14 cellular contexts compared by ENCODE assay signal in the genomic region with DNA sequence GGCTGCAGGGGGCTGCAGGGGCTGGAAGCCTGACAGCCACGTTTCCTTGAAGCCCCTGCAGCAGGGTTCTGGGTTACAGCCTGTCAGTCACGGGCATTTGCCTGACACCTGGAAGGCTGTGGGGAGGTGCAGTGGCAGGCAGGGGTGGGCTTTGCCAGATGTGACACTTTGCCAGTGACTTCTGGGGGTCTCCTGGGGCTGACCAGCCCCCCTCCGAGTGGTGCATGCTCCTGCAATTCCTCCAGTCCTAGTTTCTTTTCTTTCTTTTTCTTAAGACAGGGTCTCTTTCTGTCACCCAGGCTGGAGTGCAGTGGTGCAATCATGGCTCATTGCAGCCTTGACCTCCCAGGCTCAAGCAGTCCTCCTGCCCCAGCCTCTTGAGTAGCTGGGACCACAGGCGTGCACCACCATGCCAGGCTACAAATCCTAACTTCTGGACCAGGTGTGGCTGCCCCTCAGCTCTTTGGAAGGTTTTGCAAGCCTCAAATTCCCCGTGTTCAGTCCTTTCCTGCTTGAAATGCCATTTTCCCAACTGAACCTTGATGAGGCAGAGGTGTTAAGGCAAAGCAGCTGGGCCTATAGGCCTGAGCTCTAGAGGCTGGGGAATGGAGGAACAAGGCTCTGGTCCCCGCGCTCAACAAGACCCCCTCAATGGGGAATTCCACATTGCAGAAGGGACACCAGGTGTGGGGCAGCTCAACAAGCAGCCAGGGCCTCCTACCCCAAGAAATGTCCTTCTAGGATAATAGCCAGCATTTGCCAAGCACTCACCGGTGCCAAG. TPM values are rescaled to one million over a fixed set of nuclear protein-coding genes. Genes with fewer than 3 reads are reported as not detected.
DNase-seq lines count a peak whose midpoint lies in the region; ATAC-seq and TF ChIP-seq lines count a peak whose summit lies in the region.
"Had no signal": no experiment of that assay in that cellular context is flagged by ENCODE, and none has a peak within 500 bp of the region (broad histone marks: within the 10 kb centered on the region; RNA-seq: fewer than 3 reads in every experiment).

No MANE protein-coding gene starts in this region.

- no peaks in the 10 kb centered on the region for H3K9me3 Mint-ChIP-seq in Calu3 (ENCODE audit: low read depth, unreplicated experiment)
- no peaks in the 10 kb centered on the region for H3K9me3 Mint-ChIP-seq in type B pancreatic cell
- H3K9me3 Mint-ChIP-seq: activated naive CD4-positive, alpha-beta T cell treated with anti-CD3 and anti-CD28 coated beads, Interleukin-2, amount 10 ng/mL, durations not matched to agents 7 days and 5 days had no signal

- peak overlapping the region; percentile 54 for H3K9ac ChIP-seq in Loucy (ENCODE audit: low read depth, low read length, poor library complexity, severe bottlenecking)
- no peak overlapping the region for H3K9ac ChIP-seq in trophoblast cell (ENCODE audit: low read length)

- H3F3A ChIP-seq in Loucy (ENCODE audit: low read depth): no peaks in the 10 kb centered on the region

- peak overlapping the region; percentile 89 to 93 (median 90) for H3K27ac ChIP-seq in body of pancreas
- no peak overlapping the region for H3K27ac ChIP-seq in trophoblast cell (ENCODE audit: low read depth, low read length)
- no peak overlapping the region for H3K27ac ChIP-seq in right cardiac atrium (ENCODE audit: low read length)
- H3K27ac ChIP-seq: RWPE1 had no signal

- no peak for TF ChIP-seq POLR2A in body of pancreas (IDR thresholded peaks at IDR 0.05)

- no TSS peak for BruUV-seq in Calu3 (replicated peaks; lab: Mats Ljungman, UMichigan)

- no peak overlapping the region for H4K12ac ChIP-seq in trophoblast cell (ENCODE audit: low read depth, low read length)

- H3K4me3 ChIP-seq in Loucy (ENCODE audit: low read length, poor library complexity, severe bottlenecking) (peak overlapping the region; percentile 20), body of pancreas (no peak overlapping the region), trophoblast cell (ENCODE audit: low read depth, low read length) (no peak overlapping the region), right cardiac atrium (ENCODE audit: low read length) (no peak overlapping the region)
- H3K4me3 ChIP-seq: MG63 had no signal

- no peak overlapping the region for H3K14ac ChIP-seq in trophoblast cell (ENCODE audit: low read length)

- H4K20me1 ChIP-seq in Loucy (ENCODE audit: insufficient read depth, low read length, poor library complexity, severe bottlenecking): no peaks in the 10 kb centered on the region

- H3K9me2 ChIP-seq in Loucy (replicated peaks; ENCODE audit: low read depth, low read length): no peaks in the 10 kb centered on the region

- H2BK120ac ChIP-seq in trophoblast cell (ENCODE audit: insufficient read depth, low read length, poor library complexity): no peak overlapping the region

- H3K4me2 ChIP-seq in Loucy (ENCODE audit: low read depth, low read length, poor library complexity, severe bottlenecking): peak overlapping the region; percentile 50
- H3K4me2 ChIP-seq in trophoblast cell (ENCODE audit: low read length): no peak overlapping the region

- H3K36me3 ChIP-seq in Loucy (ENCODE audit: insufficient read depth, low read length): no peaks in the 10 kb centered on the region
- no peaks in the 10 kb centered on the region for H3K36me3 ChIP-seq in body of pancreas (replicated peaks in 1 of 2; ENCODE audit: insufficient read depth in 1 of 2, low read depth in 2 of 2)
- H3K36me3 ChIP-seq in trophoblast cell (ENCODE audit: control insufficient read depth in 1 of 2, insufficient read depth in 2 of 2, low read length in 2 of 2): no peaks in the 10 kb centered on the region
- H3K36me3 ChIP-seq: MG63 had no signal

- WGBS in body of pancreas, 2 donors: 20 to 42% methylated on average over 1 to 8 of the region's 8 CpGs
- no CpG with 5 or more reads among the region's 8 CpGs for WGBS in trophoblast cell (ENCODE audit: extremely low coverage, insufficient coverage, insufficient read length)
- WGBS in right cardiac atrium: 72% methylated on average over 8 of the region's 8 CpGs

- H3K9me3 ChIP-seq in Loucy (ENCODE audit: insufficient read depth, low read depth, low read length) (no peaks in the 10 kb centered on the region), body of pancreas (no peaks in the 10 kb centered on the region), trophoblast cell (ENCODE audit: insufficient read depth, low read depth, low read length) (no peaks in the 10 kb centered on the region), right cardiac atrium (ENCODE audit: control insufficient read depth, low read length) (no peaks in the 10 kb centered on the region)
- H3K9me3 ChIP-seq: MG63 had no signal

- H4K91ac ChIP-seq in trophoblast cell (ENCODE audit: low read depth, low read length): no peak overlapping the region

- no peak overlapping the region for H3K4ac ChIP-seq in trophoblast cell (ENCODE audit: low read depth, low read length)

- H2AK5ac ChIP-seq in trophoblast cell (ENCODE audit: low read length): no peak overlapping the region

- H3K4me1 Mint-ChIP-seq in Calu3 (ENCODE audit: low read depth, unreplicated experiment) (peaks cover 43% of the 10 kb centered on the region), type B pancreatic cell (ENCODE audit: unreplicated experiment) (peaks cover 14% of the 10 kb centered on the region)

- ATAC-seq in body of pancreas (peak; percentile 0), right cardiac atrium (no peak)

- TF ChIP-seq CTCF in Calu3 (IDR thresholded peaks at IDR 0.05; ENCODE audit: unreplicated experiment) (no peak), Loucy (conservative IDR thresholded peaks at IDR 0.05; ENCODE audit: low read length) (no peak), body of pancreas (IDR thresholded peaks at IDR 0.05) (no peak), type B pancreatic cell (conservative IDR thresholded peaks at IDR 0.05) (no peak)

- H2AFZ ChIP-seq in Loucy (ENCODE audit: low read length) (peak overlapping the region; percentile 3; the same call in 1 of the 2 replicates), trophoblast cell (ENCODE audit: insufficient read depth, low read length, poor library complexity) (no peak overlapping the region)

- H3K27ac Mint-ChIP-seq in Calu3 (ENCODE audit: unreplicated experiment): peak overlapping the region; percentile 63
- H3K27ac Mint-ChIP-seq in type B pancreatic cell: no peak overlapping the region
- H3K27ac Mint-ChIP-seq: activated naive CD4-positive, alpha-beta T cell treated with anti-CD3 and anti-CD28 coated beads, Interleukin-2, amount 10 ng/mL, durations not matched to agents 7 days and 5 days; WTC11 had no signal

- H3K79me2 ChIP-seq in Loucy (ENCODE audit: insufficient read depth, low read length) (no peaks in the 10 kb centered on the region), trophoblast cell (ENCODE audit: control insufficient read depth, insufficient read depth, low read length, poor library complexity) (no peaks in the 10 kb centered on the region)

- H3K4me3 Mint-ChIP-seq in Calu3 (ENCODE audit: low read depth, unreplicated experiment) (no peak overlapping the region), type B pancreatic cell (no peak overlapping the region)
- H3K4me3 Mint-ChIP-seq: activated naive CD4-positive, alpha-beta T cell treated with anti-CD3 and anti-CD28 coated beads, Interleukin-2, amount 10 ng/mL, durations not matched to agents 7 days and 5 days; WTC11 had no signal

- H3K23ac ChIP-seq in trophoblast cell (ENCODE audit: low read length): no peak overlapping the region

- no peaks in the 10 kb centered on the region for H3K27me3 ChIP-seq in Loucy (ENCODE audit: insufficient read depth, low read length, poor library complexity, severe bottlenecking)
- H3K27me3 ChIP-seq in body of pancreas: no peaks in the 10 kb centered on the region
- H3K27me3 ChIP-seq in trophoblast cell (ENCODE audit: insufficient read depth, low read length): no peaks in the 10 kb centered on the region
- no peaks in the 10 kb centered on the region for H3K27me3 ChIP-seq in right cardiac atrium (ENCODE audit: control insufficient read depth, insufficient read depth)
- H3K27me3 ChIP-seq: MG63 had no signal

- H2BK12ac ChIP-seq in trophoblast cell (ENCODE audit: low read length): no peak overlapping the region

- no peak overlapping the region for H2BK5ac ChIP-seq in trophoblast cell (ENCODE audit: low read depth, low read length, poor library complexity)

- CTCF ChIA-PET in Calu3 (lab: Charles Lee): interaction anchor here (0.7 to 1.8 kb wide), 5 partner anchors 13 to 68 kb away, joined by 3 to 5 read pairs (median 3); no protein-coding TSS in a partner anchor

- no peaks in the 10 kb centered on the region for H3K79me1 ChIP-seq in trophoblast cell (ENCODE audit: low read length)

- DNase-seq in Calu3 (no peak), body of pancreas (no peak), trophoblast cell (peak; percentile 36 to 68), type B pancreatic cell (ENCODE audit: extremely low spot score, unreplicated experiment) (no peak), GM19238 (ENCODE audit: insufficient read length, low spot score) (no peak), right cardiac atrium (no peak), NCI-H2029 (lab: John Stamatoyannopoulos, UW) (no peak)
- DNase-seq: GOT3, NCI-H526 treated with DMSO at 0.1 percent for 48 hours had no signal

- H4K8ac ChIP-seq in trophoblast cell (ENCODE audit: low read depth, low read length): no peak overlapping the region

- intact Hi-C loops in Calu3 (cut with micrococcal nuclease; ENCODE audit: unreplicated experiment): no loop called here
- intact Hi-C loops in body of pancreas (cut with DNase I): no loop called here
- intact Hi-C loops in right cardiac atrium (cut with DNase I): no loop called here

- H3K4me1 ChIP-seq in Loucy (ENCODE audit: insufficient read depth, low read length, poor library complexity, severe bottlenecking) (peaks cover 43% of the 10 kb centered on the region), body of pancreas (peaks cover 76% of the 10 kb centered on the region), trophoblast cell (ENCODE audit: control insufficient read depth in 1 of 2, insufficient read depth in 2 of 2, low read length in 2 of 2) (no peaks in the 10 kb centered on the region), right cardiac atrium (ENCODE audit: control insufficient read depth, insufficient read depth, low read length) (peaks cover 6% of the 10 kb centered on the region)

- H3K18ac ChIP-seq in trophoblast cell (ENCODE audit: low read length): no peak overlapping the region

- H3K36me3 Mint-ChIP-seq in Calu3 (ENCODE audit: insufficient read depth, unreplicated experiment) (peaks cover 16% of the 10 kb centered on the region), type B pancreatic cell (no peaks in the 10 kb centered on the region)
- H3K36me3 Mint-ChIP-seq: activated naive CD4-positive, alpha-beta T cell treated with anti-CD3 and anti-CD28 coated beads, Interleukin-2, amount 10 ng/mL, durations not matched to agents 7 days and 5 days; WTC11 had no signal

- H3K27me3 Mint-ChIP-seq in Calu3 (ENCODE audit: unreplicated experiment) (no peaks in the 10 kb centered on the region), type B pancreatic cell (no peaks in the 10 kb centered on the region)

RNA-seq across cellular contexts. Expression of a gene that starts 20.2 kb away (rescaled TPM):
- total RNA-seq in Calu3 (2022): 100 and 104 TPM in 2 replicates
- total RNA-seq in body of pancreas: 10 to 100 TPM; 72.1 to 92.6 TPM
- 26.7 TPM in 2 replicates for polyA plus RNA-seq in trophoblast cell (2013)
- 32.2 and 46.7 TPM in 2 replicates for total RNA-seq in type B pancreatic cell (ENCODE audit: low replicate concordance)
- 10 to 100 TPM in 2 of 4 donors, 1 to 10 TPM in 2; 8.7 to 11.1 (median 9.7) TPM for total RNA-seq in right cardiac atrium
- 10.9 TPM for polyA plus RNA-seq in right cardiac atrium

Comparison
In these comparisons a context has a peak if more than half of its experiments do, and no peak if none do; other contexts are left out.
1. DNase-seq: peak in trophoblast cell (2 of 2); none in Calu3 (single experiment), body of pancreas (0 of 4), type B pancreatic cell (single experiment), GM19238 (single experiment), right cardiac atrium (0 of 3) and NCI-H2029 (single experiment).
2. H3K27ac ChIP-seq: peak in body of pancreas (4 of 4); none in trophoblast cell (single experiment) and right cardiac atrium (single experiment).